ENCODE assay signal across 11 cellular contexts in genomic region chrX:40420899-40421729, GRCh38.
DNase-seq lines count a peak whose midpoint lies in the region; ATAC-seq and TF ChIP-seq lines count a peak whose summit lies in the region.
"Had no signal": no experiment of that assay in that cellular context is flagged by ENCODE, and none has a peak within 500 bp of the region (broad histone marks: within the 10 kb centered on the region; RNA-seq: fewer than 3 reads in every experiment).

No MANE protein-coding gene starts in this region.

- no peak overlapping the region for H2AK5ac ChIP-seq in neuronal stem cell (ENCODE audit: low read depth, low read length)

- intact Hi-C loops in CD4-positive, alpha-beta memory T cell (cut with micrococcal nuclease): no loop called here

- no peaks in the 10 kb centered on the region for H3K36me3 Mint-ChIP-seq in activated T-helper 17 cell treated with anti-CD3 and anti-CD28 coated beads, Interleukin-2, amount 50 U/mL, for 72 hours (ENCODE audit: low read depth)
- H3K36me3 Mint-ChIP-seq in CD4-positive, alpha-beta memory T cell: no peaks in the 10 kb centered on the region

- H2AFZ ChIP-seq in smooth muscle cell (ENCODE audit: low read depth): no peak overlapping the region
- no peak overlapping the region for H2AFZ ChIP-seq in neuronal stem cell (ENCODE audit: low read length)

- H3K4me3 ChIP-seq in smooth muscle cell (no peak overlapping the region), neuronal stem cell (ENCODE audit: low read length in 2 of 2) (no peak overlapping the region)
- no peak overlapping the region for H3K4me3 ChIP-seq in CD4-positive, alpha-beta memory T cell (ENCODE audit: low read length in 2 of 2)
- H3K4me3 ChIP-seq: SJCRH30 had no signal

- DNase-seq in ELR (ENCODE audit: low read depth) (peak; percentile 3), kidney glomerular epithelial cell (lab: John Stamatoyannopoulos, UW) (peak; percentile 48), smooth muscle cell (lab: John Stamatoyannopoulos, UW; ENCODE audit: unreplicated experiment) (no peak), neuronal stem cell (ENCODE audit: low spot score) (no peak)
- no peak for DNase-seq in activated effector memory CD4-positive, alpha-beta T cell treated with anti-CD3 and anti-CD28 coated beads, Interleukin-2, amount 50 U/mL, for 16 hours
- no peak for DNase-seq in CD4-positive, alpha-beta memory T cell
- DNase-seq: DND-41; effector memory CD8-positive, alpha-beta T cell had no signal

- H3K9me3 Mint-ChIP-seq in activated T-helper 17 cell treated with anti-CD3 and anti-CD28 coated beads, Interleukin-2, amount 50 U/mL, for 72 hours: no peaks in the 10 kb centered on the region
- peaks cover 0 to 3% (median 0%) of the 10 kb centered on the region in 8 donors for H3K9me3 Mint-ChIP-seq in CD4-positive, alpha-beta memory T cell
- H3K9me3 Mint-ChIP-seq: effector memory CD8-positive, alpha-beta T cell had no signal

- H3K18ac ChIP-seq in neuronal stem cell (ENCODE audit: low read length): no peak overlapping the region

- POLR2A ChIA-PET in CD4-positive, alpha-beta memory T cell (lab: Charles Lee; ENCODE audit: partially characterized antibody): no interaction called here

- H2BK12ac ChIP-seq in neuronal stem cell (ENCODE audit: low read length): no peak overlapping the region

- no peak overlapping the region for H3K4ac ChIP-seq in neuronal stem cell (ENCODE audit: low read length)

- H4K8ac ChIP-seq in neuronal stem cell (ENCODE audit: low read depth, low read length): no peak overlapping the region

- H2BK15ac ChIP-seq in neuronal stem cell (ENCODE audit: low read length): no peak overlapping the region

- H3K79me1 ChIP-seq in neuronal stem cell (ENCODE audit: low read depth, low read length): no peaks in the 10 kb centered on the region

- no peak overlapping the region for H4K91ac ChIP-seq in neuronal stem cell (ENCODE audit: low read depth, low read length, poor library complexity)

- ATAC-seq in HG02798 (IDR thresholded peaks at IDR 0.05; ENCODE audit: poor library complexity, unreplicated experiment): peak; percentile 70
- peak; percentile 34 for ATAC-seq in activated T-helper 17 cell treated with anti-CD3 and anti-CD28 coated beads, Interleukin-2, amount 50 U/mL, for 72 hours (replicated peaks)
- ATAC-seq: effector memory CD8-positive, alpha-beta T cell had no signal

- no peak overlapping the region for H3K27ac Mint-ChIP-seq in activated T-helper 17 cell treated with anti-CD3 and anti-CD28 coated beads, Interleukin-2, amount 50 U/mL, for 72 hours
- H3K27ac Mint-ChIP-seq in CD4-positive, alpha-beta memory T cell: no peak overlapping the region
- H3K27ac Mint-ChIP-seq: effector memory CD8-positive, alpha-beta T cell had no signal

- no peaks in the 10 kb centered on the region for H3K4me1 ChIP-seq in smooth muscle cell (ENCODE audit: low read depth)
- H3K4me1 ChIP-seq in CD4-positive, alpha-beta memory T cell (ENCODE audit: insufficient read depth, low read length): peaks cover 10% of the 10 kb centered on the region
- peaks cover 7 to 9% of the 10 kb centered on the region in 2 donors for H3K4me1 ChIP-seq in neuronal stem cell (ENCODE audit: control insufficient read depth in 2 of 2, insufficient read depth in 1 of 2, low read depth in 1 of 2, low read length in 2 of 2)
- H3K4me1 ChIP-seq: SJCRH30 had no signal

- H3K27ac ChIP-seq in smooth muscle cell (ENCODE audit: low read depth) (no peak overlapping the region), neuronal stem cell (replicated peaks; ENCODE audit: low read length) (no peak overlapping the region)
- H3K27ac ChIP-seq in CD4-positive, alpha-beta memory T cell (ENCODE audit: low read depth, low read length): no peak overlapping the region
- H3K27ac ChIP-seq: SJCRH30 had no signal

- no peak overlapping the region for H3K23ac ChIP-seq in neuronal stem cell (ENCODE audit: low read depth, low read length, poor library complexity)

- H3K9ac ChIP-seq in smooth muscle cell (ENCODE audit: low read depth) (no peak overlapping the region), neuronal stem cell (ENCODE audit: low read depth, low read length, poor library complexity) (no peak overlapping the region)

- TF ChIP-seq CTCF in smooth muscle cell (IDR thresholded peaks at IDR 0.05; ENCODE audit: borderline replicate concordance, insufficient read depth, poor library complexity, severe bottlenecking): no peak

- no peaks in the 10 kb centered on the region for H3K27me3 Mint-ChIP-seq in activated T-helper 17 cell treated with anti-CD3 and anti-CD28 coated beads, Interleukin-2, amount 50 U/mL, for 72 hours
- H3K27me3 Mint-ChIP-seq in CD4-positive, alpha-beta memory T cell: no peaks in the 10 kb centered on the region

- H3K27me3 ChIP-seq in smooth muscle cell (ENCODE audit: low read depth) (no peaks in the 10 kb centered on the region), neuronal stem cell (ENCODE audit: control insufficient read depth in 3 of 3, insufficient read depth in 3 of 3, low read depth in 1 of 3, low read length in 3 of 3) (no peaks in the 10 kb centered on the region)
- no peaks in the 10 kb centered on the region for H3K27me3 ChIP-seq in CD4-positive, alpha-beta memory T cell (ENCODE audit: insufficient read depth, low read length)
- H3K27me3 ChIP-seq: SJCRH30 had no signal

- WGBS in smooth muscle cell (ENCODE audit: low lambda C conversion rate): 76% methylated on average over 9 of the region's 9 CpGs
- WGBS in neuronal stem cell (ENCODE audit: extremely low coverage in 2 of 2, insufficient read length in 2 of 2, insufficient replicate concordance in 1 of 2), 2 donors: no CpG with 5 or more reads among the region's 9 CpGs

- CTCF ChIA-PET in CD4-positive, alpha-beta memory T cell (lab: Charles Lee; ENCODE audit: partially characterized antibody): no interaction called here

- H3K9me3 ChIP-seq in smooth muscle cell (replicated peaks; ENCODE audit: low read depth) (no peaks in the 10 kb centered on the region), neuronal stem cell (replicated peaks in 1 of 2; ENCODE audit: control insufficient read depth in 2 of 2, insufficient read depth in 1 of 2, low read depth in 1 of 2, low read length in 2 of 2) (no peaks in the 10 kb centered on the region)
- H3K9me3 ChIP-seq in CD4-positive, alpha-beta memory T cell (ENCODE audit: control insufficient read depth in 1 of 2, low read length in 2 of 2): no peaks in the 10 kb centered on the region
- H3K9me3 ChIP-seq: SJCRH30 had no signal

- no peaks in the 10 kb centered on the region for H3K79me2 ChIP-seq in smooth muscle cell (ENCODE audit: low read depth)

- no peaks in the 10 kb centered on the region for H4K20me1 ChIP-seq in smooth muscle cell (ENCODE audit: low read depth)

- H2BK120ac ChIP-seq in neuronal stem cell (ENCODE audit: low read depth, low read length): no peak overlapping the region

- no peak overlapping the region for H3K4me3 Mint-ChIP-seq in activated T-helper 17 cell treated with anti-CD3 and anti-CD28 coated beads, Interleukin-2, amount 50 U/mL, for 72 hours
- H3K4me3 Mint-ChIP-seq in CD4-positive, alpha-beta memory T cell: no peak overlapping the region
- H3K4me3 Mint-ChIP-seq: effector memory CD8-positive, alpha-beta T cell had no signal

- H3K36me3 ChIP-seq in smooth muscle cell (ENCODE audit: low read depth) (no peaks in the 10 kb centered on the region), neuronal stem cell (replicated peaks in 1 of 2; ENCODE audit: control insufficient read depth in 2 of 2, insufficient read depth in 2 of 2, low read length in 2 of 2) (no peaks in the 10 kb centered on the region)
- H3K36me3 ChIP-seq in CD4-positive, alpha-beta memory T cell (ENCODE audit: insufficient read depth, low read length): no peaks in the 10 kb centered on the region
- H3K36me3 ChIP-seq: SJCRH30 had no signal

- no peak overlapping the region for H3K14ac ChIP-seq in neuronal stem cell (ENCODE audit: low read length)

- no peaks in the 10 kb centered on the region for H3F3A ChIP-seq in smooth muscle cell (ENCODE audit: low read depth)

- H3K4me1 Mint-ChIP-seq in activated T-helper 17 cell treated with anti-CD3 and anti-CD28 coated beads, Interleukin-2, amount 50 U/mL, for 72 hours: no peaks in the 10 kb centered on the region
- peaks cover 0 to 20% (median 5%) of the 10 kb centered on the region in 4 donors for H3K4me1 Mint-ChIP-seq in CD4-positive, alpha-beta memory T cell

- H3K4me2 ChIP-seq in smooth muscle cell: no peak overlapping the region
- no peak overlapping the region for H3K4me2 ChIP-seq in neuronal stem cell (ENCODE audit: insufficient read depth, low read length, poor library complexity, severe bottlenecking)

- no peak overlapping the region for H2BK5ac ChIP-seq in neuronal stem cell (ENCODE audit: low read length)

Comparison
In these comparisons a context has a peak if more than half of its experiments do, and no peak if none do; other contexts are left out.
1. DNase-seq: peak in ELR (single experiment) and kidney glomerular epithelial cell (single experiment); none in smooth muscle cell (single experiment), activated effector memory CD4-positive, alpha-beta T cell treated with anti-CD3 and anti-CD28 coated beads, Interleukin-2, amount 50 U/mL, for 16 hours (single experiment), CD4-positive, alpha-beta memory T cell (0 of 5) and neuronal stem cell (single experiment).